ENCODE assay signal across 14 cellular contexts in genomic region chr16:8720080-8720966, GRCh38. TPM values are rescaled to one million over a fixed set of nuclear protein-coding genes. Genes with fewer than 3 reads are reported as not detected.
DNase-seq lines count a peak whose midpoint lies in the region; ATAC-seq, FAIRE-seq and TF ChIP-seq lines count a peak whose summit lies in the region.
"Had no signal": no experiment of that assay in that cellular context is flagged by ENCODE, and none has a peak within 500 bp of the region (broad histone marks: within the 10 kb centered on the region; RNA-seq: fewer than 3 reads in every experiment).

No MANE protein-coding gene starts in this region.

- peak in 6 of 8 donors; percentile 30 to 85 (median 54) for ATAC-seq in heart right ventricle
- peak; percentile 92 for ATAC-seq in stimulated activated memory B cell treated with anti-CD40 and anti-IgM and Interleukin-4, amounts not matched to agents 10 μg/mL and 1 μg/mL and 100 μg/mL, for 72 hours
- no peak for ATAC-seq in natural killer cell treated with Interleukin-12 subunit alpha and Interleukin-12 subunit beta and Interleukin-15 and Interleukin-18, amount 100 ng/mL, for 72 hours

- no peak for TF ChIP-seq CTCF in heart right ventricle (IDR thresholded peaks at IDR 0.05)

- peaks cover 0 to 7% (median 0%) of the 10 kb centered on the region in 9 donors for H3K4me1 ChIP-seq in heart right ventricle

- no peak overlapping the region for H3K4me3 Mint-ChIP-seq in stimulated activated memory B cell treated with anti-CD40 and anti-IgM and Interleukin-4, amounts not matched to agents 10 μg/mL and 1 μg/mL and 100 μg/mL, for 72 hours
- H3K4me3 Mint-ChIP-seq in activated CD4-positive, alpha-beta memory T cell treated with anti-CD3 and anti-CD28 coated beads, Interleukin-2, amount 10 ng/mL, durations not matched to agents 7 days and 5 days = no peak overlapping the region
- no peak overlapping the region for H3K4me3 Mint-ChIP-seq in natural killer cell treated with Interleukin-12 subunit alpha and Interleukin-12 subunit beta and Interleukin-15 and Interleukin-18, amount 100 ng/mL, for 72 hours
- H3K4me3 Mint-ChIP-seq: nephron had no signal

- no peak overlapping the region for H3K4me3 ChIP-seq in heart right ventricle

- no peak overlapping the region for H3K27ac ChIP-seq in heart right ventricle
- H3K27ac ChIP-seq: 22Rv1 had no signal

- H3K27me3 Mint-ChIP-seq in stimulated activated memory B cell treated with anti-CD40 and anti-IgM and Interleukin-4, amounts not matched to agents 10 μg/mL and 1 μg/mL and 100 μg/mL, for 72 hours = no peaks in the 10 kb centered on the region
- no peaks in the 10 kb centered on the region for H3K27me3 Mint-ChIP-seq in activated CD4-positive, alpha-beta memory T cell treated with anti-CD3 and anti-CD28 coated beads, Interleukin-2, amount 10 ng/mL, durations not matched to agents 7 days and 5 days
- H3K27me3 Mint-ChIP-seq in natural killer cell treated with Interleukin-12 subunit alpha and Interleukin-12 subunit beta and Interleukin-15 and Interleukin-18, amount 100 ng/mL, for 72 hours = no peaks in the 10 kb centered on the region

- CTCF ChIA-PET in activated CD4-positive, alpha-beta memory T cell treated with anti-CD3 and anti-CD28 coated beads, Interleukin-2, amount 10 ng/mL, durations not matched to agents 7 days and 5 days (lab: Charles Lee) = no interaction called here

- no peaks in the 10 kb centered on the region for H3K27me3 ChIP-seq in heart right ventricle

- intact Hi-C loops in heart right ventricle (cut with DNase I) = no loop called here

- no peak overlapping the region for H3K27ac Mint-ChIP-seq in stimulated activated memory B cell treated with anti-CD40 and anti-IgM and Interleukin-4, amounts not matched to agents 10 μg/mL and 1 μg/mL and 100 μg/mL, for 72 hours
- H3K27ac Mint-ChIP-seq in activated CD4-positive, alpha-beta memory T cell treated with anti-CD3 and anti-CD28 coated beads, Interleukin-2, amount 10 ng/mL, durations not matched to agents 7 days and 5 days = no peak overlapping the region
- no peak overlapping the region for H3K27ac Mint-ChIP-seq in natural killer cell treated with Interleukin-12 subunit alpha and Interleukin-12 subunit beta and Interleukin-15 and Interleukin-18, amount 100 ng/mL, for 72 hours
- H3K27ac Mint-ChIP-seq: nephron had no signal

- H3K9me3 Mint-ChIP-seq in stimulated activated memory B cell treated with anti-CD40 and anti-IgM and Interleukin-4, amounts not matched to agents 10 μg/mL and 1 μg/mL and 100 μg/mL, for 72 hours = peaks cover 3% of the 10 kb centered on the region
- peaks cover 5% of the 10 kb centered on the region for H3K9me3 Mint-ChIP-seq in activated CD4-positive, alpha-beta memory T cell treated with anti-CD3 and anti-CD28 coated beads, Interleukin-2, amount 10 ng/mL, durations not matched to agents 7 days and 5 days
- no peaks in the 10 kb centered on the region for H3K9me3 Mint-ChIP-seq in natural killer cell treated with Interleukin-12 subunit alpha and Interleukin-12 subunit beta and Interleukin-15 and Interleukin-18, amount 100 ng/mL, for 72 hours

- POLR2A ChIA-PET in activated CD4-positive, alpha-beta memory T cell treated with anti-CD3 and anti-CD28 coated beads, Interleukin-2, amount 10 ng/mL, durations not matched to agents 7 days and 5 days (lab: Charles Lee) = no interaction called here

- peaks cover 0 to 13% (median 0%) of the 10 kb centered on the region in 11 donors for H3K9me3 ChIP-seq in heart right ventricle

- whole genome bisulfite sequencing in heart right ventricle, 2 donors = 42 to 49% methylated on average over 14 of the region's 14 CpGs

- peaks cover 5% of the 10 kb centered on the region for H3K4me1 Mint-ChIP-seq in stimulated activated memory B cell treated with anti-CD40 and anti-IgM and Interleukin-4, amounts not matched to agents 10 μg/mL and 1 μg/mL and 100 μg/mL, for 72 hours
- no peaks in the 10 kb centered on the region for H3K4me1 Mint-ChIP-seq in activated CD4-positive, alpha-beta memory T cell treated with anti-CD3 and anti-CD28 coated beads, Interleukin-2, amount 10 ng/mL, durations not matched to agents 7 days and 5 days
- H3K4me1 Mint-ChIP-seq in natural killer cell treated with Interleukin-12 subunit alpha and Interleukin-12 subunit beta and Interleukin-15 and Interleukin-18, amount 100 ng/mL, for 72 hours (ENCODE audit: low read depth in 2 of 2) = no peaks in the 10 kb centered on the region
- H3K4me1 Mint-ChIP-seq: nephron had no signal

- H3K36me3 Mint-ChIP-seq in stimulated activated memory B cell treated with anti-CD40 and anti-IgM and Interleukin-4, amounts not matched to agents 10 μg/mL and 1 μg/mL and 100 μg/mL, for 72 hours = peaks cover 30% of the 10 kb centered on the region
- H3K36me3 Mint-ChIP-seq in activated CD4-positive, alpha-beta memory T cell treated with anti-CD3 and anti-CD28 coated beads, Interleukin-2, amount 10 ng/mL, durations not matched to agents 7 days and 5 days (ENCODE audit: low read depth) = no peaks in the 10 kb centered on the region
- H3K36me3 Mint-ChIP-seq in natural killer cell treated with Interleukin-12 subunit alpha and Interleukin-12 subunit beta and Interleukin-15 and Interleukin-18, amount 100 ng/mL, for 72 hours = no peaks in the 10 kb centered on the region

- no peak for FAIRE-seq in HTR-8/SVneo (lab: Jason Lieb, UNC)
- FAIRE-seq: endothelial cell of umbilical vein, RCC 7860 had no signal

- DNase-seq in NCI-H1436 (lab: John Stamatoyannopoulos, UW) (peak; percentile 65), NCI-H1436 treated with DMSO at 0.1 percent for 48 hours (lab: John Stamatoyannopoulos, UW) (no peak), NCI-H774 (lab: John Stamatoyannopoulos, UW) (peak; percentile 77), heart right ventricle (peak in 1 of 2 donors; percentile 5), HTR-8/SVneo (ENCODE audit: insufficient read length, low spot score) (no peak)
- DNase-seq in activated CD4-positive, alpha-beta memory T cell treated with anti-CD3 and anti-CD28 coated beads, Interleukin-2, amount 10 ng/mL, durations not matched to agents 7 days and 5 days = no peak
- no peak for DNase-seq in natural killer cell treated with Interleukin-12 subunit alpha and Interleukin-12 subunit beta and Interleukin-15 and Interleukin-18, amount 100 ng/mL, for 72 hours (ENCODE audit: low spot score)
- DNase-seq: activated T-cell treated with anti-CD3 and anti-CD28 coated beads, Interleukin-2, amount 50 U/mL, for 1 hour; stimulated activated CD8-positive, alpha-beta memory T cell treated with anti-CD3 and anti-CD28 coated beads, Interleukin-4, amount 100 ng/mL, for 48 hours had no signal

- peaks cover 0 to 4% (median 0%) of the 10 kb centered on the region in 9 donors for H3K36me3 ChIP-seq in heart right ventricle

RNA-seq across cellular contexts. Expression of gene ABAT, which starts 45.9 kb away (rescaled TPM):
- total RNA-seq in heart right ventricle = 10 to 100 TPM in 7 of 10 donors, 1 to 10 TPM in 3; 3.7 to 35.9 (median 17.7) TPM
- 10 to 100 TPM in 1 of 2 donors, 1 to 10 TPM in 1; 2.2 to 10.3 TPM for polyA plus RNA-seq in heart right ventricle
- 1 to 10 TPM; 5.5 to 5.9 TPM for total RNA-seq in activated CD4-positive, alpha-beta memory T cell treated with anti-CD3 and anti-CD28 coated beads, Interleukin-2, amount 10 ng/mL, durations not matched to agents 7 days and 5 days
- total RNA-seq in natural killer cell treated with Interleukin-12 subunit alpha and Interleukin-12 subunit beta and Interleukin-15 and Interleukin-18, amount 100 ng/mL, for 72 hours = 1 to 10 TPM; 8.7 TPM

Comparison
In these comparisons a context has a peak if more than half of its experiments do, and no peak if none do; other contexts are left out.
1. DNase-seq: peak in NCI-H1436 (single experiment) and NCI-H774 (single experiment); none in NCI-H1436 treated with DMSO at 0.1 percent for 48 hours (single experiment), activated CD4-positive, alpha-beta memory T cell treated with anti-CD3 and anti-CD28 coated beads, Interleukin-2, amount 10 ng/mL, durations not matched to agents 7 days and 5 days (single experiment), natural killer cell treated with Interleukin-12 subunit alpha and Interleukin-12 subunit beta and Interleukin-15 and Interleukin-18, amount 100 ng/mL, for 72 hours (single experiment) and HTR-8/SVneo (single experiment).
2. ATAC-seq: peak in heart right ventricle (6 of 8) and stimulated activated memory B cell treated with anti-CD40 and anti-IgM and Interleukin-4, amounts not matched to agents 10 μg/mL and 1 μg/mL and 100 μg/mL, for 72 hours (single experiment); none in natural killer cell treated with Interleukin-12 subunit alpha and Interleukin-12 subunit beta and Interleukin-15 and Interleukin-18, amount 100 ng/mL, for 72 hours (0 of 2).